ENCODE assay signal across 8 cellular contexts in genomic region chr6:116268589-116269293, GRCh38. TPM values are rescaled to one million over a fixed set of nuclear protein-coding genes. Genes with fewer than 3 reads are reported as not detected.
DNase-seq lines count a peak whose midpoint lies in the region; ATAC-seq and TF ChIP-seq lines count a peak whose summit lies in the region.

No MANE protein-coding gene starts in this region.

- H2BK120ac ChIP-seq in mesenchymal stem cell (ENCODE audit: low read depth, low read length), result no peak overlapping the region

- H3K4me3 ChIP-seq in Peyer's patch (no peak overlapping the region), mesenchymal stem cell (ENCODE audit: insufficient read depth in 1 of 2, low read depth in 1 of 2, low read length in 2 of 2) (no peak overlapping the region)

- no peak overlapping the region for H3K18ac ChIP-seq in mesenchymal stem cell (ENCODE audit: low read depth in 1 of 2, low read length in 2 of 2)

- H3K27ac ChIP-seq in Peyer's patch, result no peak overlapping the region
- no peak overlapping the region for H3K27ac ChIP-seq in mesenchymal stem cell (ENCODE audit: low read length, poor library complexity, severe bottlenecking)

- H3K14ac ChIP-seq in mesenchymal stem cell (ENCODE audit: low read length in 2 of 2), result no peak overlapping the region

- H3K4me1 Mint-ChIP-seq in activated T-cell treated with anti-CD3 and anti-CD28 coated beads, Interleukin-2, amount 50 U/mL, for 4 hours (ENCODE audit: low read depth), result peaks cover 27% of the 10 kb centered on the region

- peak overlapping the region; percentile 15 for H3K9ac ChIP-seq in mesenchymal stem cell (ENCODE audit: low read length)

- peaks cover 4% of the 10 kb centered on the region for H3K9me3 Mint-ChIP-seq in activated T-cell treated with anti-CD3 and anti-CD28 coated beads, Interleukin-2, amount 50 U/mL, for 4 hours

- H3K4me2 ChIP-seq in mesenchymal stem cell (ENCODE audit: low read length, poor library complexity, severe bottlenecking), result no peak overlapping the region

- no peak overlapping the region for H2AK5ac ChIP-seq in mesenchymal stem cell (ENCODE audit: low read length, severe bottlenecking)

- H2AFZ ChIP-seq in mesenchymal stem cell (ENCODE audit: low read depth, low read length), result no peak overlapping the region

- TF ChIP-seq CTCF in Peyer's patch (IDR thresholded peaks at IDR 0.05), result peak; percentile 42 to 92 (median 80)

- no peak overlapping the region for H4K91ac ChIP-seq in mesenchymal stem cell (ENCODE audit: low read length)

- no peak overlapping the region for H2BK5ac ChIP-seq in mesenchymal stem cell (ENCODE audit: low read depth, low read length, poor library complexity, severe bottlenecking)

- no peak overlapping the region for H3K4ac ChIP-seq in mesenchymal stem cell (ENCODE audit: low read depth in 1 of 2, low read length in 2 of 2)

- 50% methylated on average over 2 of the region's 3 CpGs for WGBS in mesenchymal stem cell

- no peak for TF ChIP-seq POLR2A in Peyer's patch (IDR thresholded peaks at IDR 0.05)

- H3K9me3 ChIP-seq in Peyer's patch, result no peaks in the 10 kb centered on the region
- peaks cover 7% of the 10 kb centered on the region for H3K9me3 ChIP-seq in mesenchymal stem cell (ENCODE audit: control insufficient read depth, low read length)

- no peak for DNase-seq in activated T-cell treated with anti-CD3 and anti-CD28 coated beads, Interleukin-2, amount 50 U/mL, for 4 hours
- no peak for DNase-seq in activated T-cell treated with anti-CD3 and anti-CD28 coated beads, Interleukin-2, amount 50 U/mL, for 1 hour
- DNase-seq in H4 (ENCODE audit: low spot score) (peak; percentile 68), Kasumi-1 (lab: John Stamatoyannopoulos, UW) (peak; percentile 92 to 96), Peyer's patch (no peak), dermis microvascular lymphatic vessel endothelial cell (ENCODE audit: low read depth in 2 of 2) (peak; percentile 61 to 82), mesenchymal stem cell (peak; percentile 87), cortex of kidney (lab: John Stamatoyannopoulos, UW) (no peak)

- H2BK15ac ChIP-seq in mesenchymal stem cell (ENCODE audit: low read depth, poor library complexity, severe bottlenecking), result no peak overlapping the region

- peak; percentile 49 to 59 for ATAC-seq in activated T-cell treated with anti-CD3 and anti-CD28 coated beads, Interleukin-2, amount 50 U/mL, for 4 hours

- H3K27me3 Mint-ChIP-seq in activated T-cell treated with anti-CD3 and anti-CD28 coated beads, Interleukin-2, amount 50 U/mL, for 4 hours (ENCODE audit: low read depth), result no peaks in the 10 kb centered on the region

- H4K8ac ChIP-seq in mesenchymal stem cell (ENCODE audit: low read length), result no peak overlapping the region

- H2BK12ac ChIP-seq in mesenchymal stem cell (ENCODE audit: low read length in 2 of 2), result no peak overlapping the region

- H3K4me1 ChIP-seq in Peyer's patch (no peaks in the 10 kb centered on the region), mesenchymal stem cell (ENCODE audit: control insufficient read depth, insufficient read depth, low read depth, low read length) (peaks cover 7% of the 10 kb centered on the region)

- H3K4me3 Mint-ChIP-seq in activated T-cell treated with anti-CD3 and anti-CD28 coated beads, Interleukin-2, amount 50 U/mL, for 4 hours, result no peak overlapping the region

- H3K27me3 ChIP-seq in Peyer's patch (no peaks in the 10 kb centered on the region), mesenchymal stem cell (ENCODE audit: control insufficient read depth in 1 of 2, insufficient read depth in 1 of 2, low read length in 2 of 2) (no peaks in the 10 kb centered on the region)

- peaks cover 31% of the 10 kb centered on the region for H3K36me3 Mint-ChIP-seq in activated T-cell treated with anti-CD3 and anti-CD28 coated beads, Interleukin-2, amount 50 U/mL, for 4 hours (ENCODE audit: insufficient read depth)

- H3K36me3 ChIP-seq in Peyer's patch, result peaks cover 0 to 8% (median 0%) of the 10 kb centered on the region in 3 donors
- H3K36me3 ChIP-seq in mesenchymal stem cell (ENCODE audit: control insufficient read depth in 1 of 2, insufficient read depth in 2 of 2, low read depth in 1 of 2, low read length in 2 of 2), result peaks cover 9 to 22% of the 10 kb centered on the region in 2 experiments

- peaks cover 16% of the 10 kb centered on the region for H3K79me1 ChIP-seq in mesenchymal stem cell (replicated peaks; ENCODE audit: low read length, poor library complexity, severe bottlenecking)

- no peak overlapping the region for H3K23ac ChIP-seq in mesenchymal stem cell (ENCODE audit: low read length in 2 of 2)

RNA-seq across cellular contexts. Expression of gene TSPYL1, which starts 11.0 kb away (rescaled TPM):
- total RNA-seq in activated T-cell treated with anti-CD3 and anti-CD28 coated beads, Interleukin-2, amount 50 U/mL, for 4 hours, result 10 to 100 TPM; 42.8 to 53.4 (median 46.3) TPM
- 38.4 and 39.9 TPM in 2 replicates for total RNA-seq in H4 (2014; rRNA removed; shearing (Covaris generic))
- total RNA-seq in Peyer's patch (10 to 100 TPM; 33.0 to 49.6 (median 42.3) TPM), dermis microvascular lymphatic vessel endothelial cell (54.9 and 65.7 TPM in 2 replicates)
- 49.4 TPM for polyA plus RNA-seq in mesenchymal stem cell (2013, experiment 1 of 2)
- polyA plus RNA-seq in mesenchymal stem cell (2013, experiment 2 of 2), result 49.2 TPM

RNA-seq across cellular contexts. Expression of gene TSPYL4, which starts 14.9 kb away (rescaled TPM):
- 10 to 100 TPM; 17.3 to 19.2 (median 18.5) TPM for total RNA-seq in activated T-cell treated with anti-CD3 and anti-CD28 coated beads, Interleukin-2, amount 50 U/mL, for 4 hours
- total RNA-seq in H4 (2014; rRNA removed; shearing (Covaris generic)), result 5.8 and 6.3 TPM in 2 replicates
- total RNA-seq in Peyer's patch (1 to 10 TPM; 5.8 to 9.1 (median 7.2) TPM), dermis microvascular lymphatic vessel endothelial cell (5.9 and 9.2 TPM in 2 replicates)
- 10.8 TPM for polyA plus RNA-seq in mesenchymal stem cell (2013, experiment 1 of 2)
- polyA plus RNA-seq in mesenchymal stem cell (2013, experiment 2 of 2), result 10.7 TPM

Comparison
In these comparisons a context has a peak if more than half of its experiments do, and no peak if none do; other contexts are left out.
1. DNase-seq: peak in H4 (single experiment), Kasumi-1 (2 of 2), dermis microvascular lymphatic vessel endothelial cell (2 of 2) and mesenchymal stem cell (single experiment); none in activated T-cell treated with anti-CD3 and anti-CD28 coated beads, Interleukin-2, amount 50 U/mL, for 4 hours (single experiment), activated T-cell treated with anti-CD3 and anti-CD28 coated beads, Interleukin-2, amount 50 U/mL, for 1 hour (single experiment), Peyer's patch (0 of 3) and cortex of kidney (single experiment).